Comparison of ENCODE assay signal across 15 cellular contexts in genomic region chr3:168053115-168053514, GRCh38. TPM values are rescaled to one million over a fixed set of nuclear protein-coding genes. Genes with fewer than 3 reads are reported as not detected.
DNase-seq lines count a peak whose midpoint lies in the region; TF ChIP-seq lines count a peak whose summit lies in the region.
"Had no signal": no experiment of that assay in that cellular context is flagged by ENCODE, and none has a peak within 500 bp of the region (broad histone marks: within the 10 kb centered on the region; RNA-seq: fewer than 3 reads in every experiment).

No MANE protein-coding gene starts in this region.

- peaks cover 6% of the 10 kb centered on the region; the same call in 1 of the 2 replicates for H3K79me2 ChIP-seq in Loucy (ENCODE audit: insufficient read depth, low read length)

- no peaks in the 10 kb centered on the region for H3K9me3 Mint-ChIP-seq in chondrocyte (ENCODE audit: low read depth)
- peaks cover 5% of the 10 kb centered on the region for H3K9me3 Mint-ChIP-seq in activated naive CD8-positive, alpha-beta T cell treated with anti-CD3 and anti-CD28 coated beads for 36 hours
- H3K9me3 Mint-ChIP-seq: activated T-helper 1 cell treated with anti-CD3 and anti-CD28 coated beads, Interleukin-12 subunit alpha, Interleukin-12 subunit beta, Interleukin-2, Interleukin-4 antibody, amounts not matched to agents 30 ng/mL and 10 ng/mL and 1 ng/mL, durations not matched to agents 14 hours and 24 hours and 36 hours had no signal

- no peaks in the 10 kb centered on the region for H4K20me1 ChIP-seq in Loucy (ENCODE audit: insufficient read depth, low read length, poor library complexity, severe bottlenecking)

- no peak overlapping the region for H3K9ac ChIP-seq in Loucy (ENCODE audit: low read depth, low read length, poor library complexity, severe bottlenecking)

- H3K27ac Mint-ChIP-seq in chondrocyte (ENCODE audit: unreplicated experiment): no peak overlapping the region
- H3K27ac Mint-ChIP-seq in activated naive CD8-positive, alpha-beta T cell treated with anti-CD3 and anti-CD28 coated beads for 36 hours: no peak overlapping the region
- H3K27ac Mint-ChIP-seq: activated T-helper 1 cell treated with anti-CD3 and anti-CD28 coated beads, Interleukin-12 subunit alpha, Interleukin-12 subunit beta, Interleukin-2, Interleukin-4 antibody, amounts not matched to agents 30 ng/mL and 10 ng/mL and 1 ng/mL, durations not matched to agents 14 hours and 24 hours and 36 hours; GM23338 had no signal

- H3K4me3 ChIP-seq in Loucy (ENCODE audit: low read length, poor library complexity, severe bottlenecking): no peak overlapping the region
- H3K4me3 ChIP-seq: body of pancreas, GM23338, mucosa of descending colon, stomach had no signal

- H3K36me3 ChIP-seq in Loucy (ENCODE audit: insufficient read depth, low read length): no peaks in the 10 kb centered on the region
- H3K36me3 ChIP-seq: stomach had no signal

- H3K9me2 ChIP-seq in Loucy (replicated peaks; ENCODE audit: low read depth, low read length): no peaks in the 10 kb centered on the region

- H2AFZ ChIP-seq in Loucy (ENCODE audit: low read length): no peak overlapping the region
- H2AFZ ChIP-seq: GM23338 had no signal

- peaks cover 37% of the 10 kb centered on the region for H3K4me1 Mint-ChIP-seq in chondrocyte (ENCODE audit: low read depth)
- H3K4me1 Mint-ChIP-seq in activated naive CD8-positive, alpha-beta T cell treated with anti-CD3 and anti-CD28 coated beads for 36 hours: no peaks in the 10 kb centered on the region

- H3K9me3 ChIP-seq in Loucy (ENCODE audit: insufficient read depth, low read depth, low read length): no peaks in the 10 kb centered on the region
- H3K9me3 ChIP-seq: body of pancreas, mucosa of descending colon, psoas muscle, stomach had no signal

- no peaks in the 10 kb centered on the region for H3F3A ChIP-seq in Loucy (ENCODE audit: low read depth)

- no peak overlapping the region for H3K4me3 Mint-ChIP-seq in chondrocyte (ENCODE audit: unreplicated experiment)
- H3K4me3 Mint-ChIP-seq in activated naive CD8-positive, alpha-beta T cell treated with anti-CD3 and anti-CD28 coated beads for 36 hours: no peak overlapping the region
- H3K4me3 Mint-ChIP-seq: activated T-helper 1 cell treated with anti-CD3 and anti-CD28 coated beads, Interleukin-12 subunit alpha, Interleukin-12 subunit beta, Interleukin-2, Interleukin-4 antibody, amounts not matched to agents 30 ng/mL and 10 ng/mL and 1 ng/mL, durations not matched to agents 14 hours and 24 hours and 36 hours; GM23338 had no signal

- H3K4me1 ChIP-seq in Loucy (ENCODE audit: insufficient read depth, low read length, poor library complexity, severe bottlenecking): no peaks in the 10 kb centered on the region

- H3K36me3 Mint-ChIP-seq in chondrocyte (ENCODE audit: low read depth): no peaks in the 10 kb centered on the region
- H3K36me3 Mint-ChIP-seq in activated naive CD8-positive, alpha-beta T cell treated with anti-CD3 and anti-CD28 coated beads for 36 hours: peaks cover 2% of the 10 kb centered on the region

- no peaks in the 10 kb centered on the region for H3K27me3 Mint-ChIP-seq in chondrocyte (ENCODE audit: low read depth)
- peaks cover 9% of the 10 kb centered on the region for H3K27me3 Mint-ChIP-seq in activated naive CD8-positive, alpha-beta T cell treated with anti-CD3 and anti-CD28 coated beads for 36 hours

- no peaks in the 10 kb centered on the region for H3K27me3 ChIP-seq in Loucy (ENCODE audit: insufficient read depth, low read length, poor library complexity, severe bottlenecking)
- H3K27me3 ChIP-seq: body of pancreas, stomach had no signal

- no peak for DNase-seq in GM10266 (ENCODE audit: extremely low spot score)
- no peak for DNase-seq in chondrocyte (ENCODE audit: low spot score)
- DNase-seq in midbrain (lab: John Stamatoyannopoulos, UW): peak; percentile 16
- no peak for DNase-seq in activated naive CD8-positive, alpha-beta T cell treated with anti-CD3 and anti-CD28 coated beads for 36 hours
- no peak for DNase-seq in mucosa of gallbladder (ENCODE audit: low spot score)
- DNase-seq in islet precursor cell: no peak
- DNase-seq: body of pancreas, mucosa of descending colon, psoas muscle, RPMI8226, stomach, T1000 had no signal

- no peak overlapping the region for H3K4me2 ChIP-seq in Loucy (ENCODE audit: low read depth, low read length, poor library complexity, severe bottlenecking)
- H3K4me2 ChIP-seq: GM23338 had no signal

- peak; percentile 42 for TF ChIP-seq CTCF in GM10266 (IDR thresholded peaks at IDR 0.05; ENCODE audit: control insufficient read depth, insufficient read depth, low read depth, missing control alignments)
- peak; percentile 49 for TF ChIP-seq CTCF in Loucy (conservative IDR thresholded peaks at IDR 0.05; ENCODE audit: low read length)
- TF ChIP-seq CTCF in chondrocyte (IDR thresholded peaks at IDR 0.05): peak; percentile 68

RNA-seq across cellular contexts. Expression of gene GOLIM4, which starts 42.6 kb away (rescaled TPM):
- total RNA-seq in chondrocyte (46.3 to 67.1 TPM (median 47.6 TPM) in 3 replicates), mucosa of gallbladder (76.6 TPM)
- total RNA-seq in activated naive CD8-positive, alpha-beta T cell treated with anti-CD3 and anti-CD28 coated beads for 36 hours: 1 to 10 TPM; 6.1 to 6.5 TPM
